ENCODE assay signal across 24 cellular contexts in the genomic region with DNA sequence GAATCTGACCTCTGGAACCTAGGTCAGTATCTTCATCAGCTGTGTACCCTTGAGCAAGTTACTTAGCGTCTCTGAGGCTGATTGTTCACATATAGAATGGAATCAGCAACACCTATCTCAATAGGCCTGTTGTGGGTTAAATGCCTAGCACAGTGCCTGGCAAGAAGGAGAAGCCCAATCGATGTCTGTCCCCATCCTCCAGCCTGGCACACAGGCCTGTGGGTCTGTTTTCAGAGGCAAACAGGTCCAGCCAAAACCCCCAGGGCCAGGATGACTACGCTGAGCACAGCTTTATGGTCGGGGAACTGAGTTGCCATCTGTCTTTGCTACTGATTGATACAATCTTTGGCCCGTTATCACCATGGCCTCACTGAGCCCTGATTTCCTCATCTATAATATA.
"Had no signal": no experiment of that assay in that cellular context is flagged by ENCODE, and none has a peak within 500 bp of the region (broad histone marks: within the 10 kb centered on the region; RNA-seq: fewer than 3 reads in every experiment).

No MANE protein-coding gene starts in this region.

- ATAC-seq: activated naive CD4-positive, alpha-beta T cell treated with anti-CD3 and anti-CD28 coated beads, Interleukin-2, amount 50 U/mL, for 72 hours; activated T-cell treated with anti-CD3 and anti-CD28 coated beads, Interleukin-2, amount 50 U/mL, for 72 hours; gastroesophageal sphincter; naive thymus-derived CD4-positive, alpha-beta T cell; psoas muscle; stimulated activated naive B cell treated with anti-CD40 and anti-IgM and Interleukin-4, amounts not matched to agents 10 μg/mL and 1 μg/mL and 100 μg/mL, for 72 hours had no signal

- H3K27me3 ChIP-seq: ascending aorta, brain microvascular endothelial cell, gastroesophageal sphincter, suprapubic skin, tibial nerve had no signal

- H3K9me3 ChIP-seq: psoas muscle, stomach, suprapubic skin had no signal

- H3K4me3 ChIP-seq: ascending aorta, gastroesophageal sphincter, psoas muscle, stomach, suprapubic skin, tibial nerve had no signal

- H3K36me3 ChIP-seq: ascending aorta, brain microvascular endothelial cell, gastroesophageal sphincter, stomach, suprapubic skin, tibial nerve had no signal

- DNase-seq: activated CD4-positive, alpha-beta T cell treated with anti-CD3 and anti-CD28 coated beads for 4 hours; activated CD4-positive, alpha-beta T cell treated with anti-CD3 and anti-CD28 coated beads, Interleukin-2, amount 50 U/mL, for 4 hours; activated naive CD4-positive, alpha-beta T cell; activated T-cell treated with anti-CD3 and anti-CD28 coated beads for 4 hours; activated T-cell treated with anti-CD3 and anti-CD28 coated beads, Interleukin-2, amount 50 U/mL, for 72 hours; brain microvascular endothelial cell; dermis blood vessel endothelial cell; effector memory CD4-positive, alpha-beta T cell; erythroblast; kidney; naive thymus-derived CD4-positive, alpha-beta T cell; psoas muscle; stimulated activated CD4-positive, alpha-beta T cell treated with anti-CD3 and anti-CD28 coated beads, Interleukin-15, amount 100 ng/mL, for 24 hours; stimulated activated CD4-positive, alpha-beta T cell treated with anti-CD3 and anti-CD28 coated beads, Interleukin-2, amount 100 ng/mL, for 24 hours; stimulated activated naive B cell treated with anti-CD40 and anti-IgM and Interleukin-4, amounts not matched to agents 10 μg/mL and 1 μg/mL and 100 μg/mL, for 72 hours; stomach; T-helper 1 cell had no signal

- H3K4me1 ChIP-seq: gastroesophageal sphincter, psoas muscle, stomach, suprapubic skin, tibial nerve had no signal

- H3K27ac ChIP-seq: ascending aorta, brain microvascular endothelial cell, gastroesophageal sphincter, parathyroid adenoma, psoas muscle, stomach, suprapubic skin, tibial nerve, VCaP had no signal
